Comparison of ENCODE assay signal across 8 cellular contexts in genomic region chr5:171418982-171419662, GRCh38. TPM values are rescaled to one million over a fixed set of nuclear protein-coding genes. Genes with fewer than 3 reads are reported as not detected.
DNase-seq lines count a peak whose midpoint lies in the region; ATAC-seq and TF ChIP-seq lines count a peak whose summit lies in the region.

TSS of gene FGF18 (plus strand) at chr5:171419647. CDS start at chr5:171420200, 553 bp downstream.

- no peak for DNase-seq in GM12864 (ENCODE audit: low read depth)
- DNase-seq in NCI-H526 treated with DMSO at 0.1 percent for 48 hours (lab: John Stamatoyannopoulos, UW), result peak; percentile 32
- peak; percentile 35 for DNase-seq in activated naive CD4-positive, alpha-beta T cell treated with anti-CD3 and anti-CD28 coated beads, Interleukin-2, amount 50 U/mL, for 16 hours
- DNase-seq in heart left ventricle, result peak; percentile 65 to 82 (median 76)
- no peak for DNase-seq in prostate gland (ENCODE audit: low spot score)
- no peak for DNase-seq in SHP77 (lab: John Stamatoyannopoulos, UW)

- TF ChIP-seq POLR2A in heart left ventricle (IDR thresholded peaks at IDR 0.05) (no peak), prostate gland (IDR thresholded peaks at IDR 0.05) (no peak)

- peaks cover 4 to 55% (median 26%) of the 10 kb centered on the region in 12 donors for H3K4me1 ChIP-seq in heart left ventricle
- peaks cover 19% of the 10 kb centered on the region for H3K4me1 ChIP-seq in prostate gland (replicated peaks)

- H3K36me3 ChIP-seq in heart left ventricle, result peaks cover 0 to 6% (median 0%) of the 10 kb centered on the region in 9 donors
- no peaks in the 10 kb centered on the region for H3K36me3 ChIP-seq in prostate gland

- H3K27ac ChIP-seq in heart left ventricle (peak within 1 kb of the TSS; percentile 53 to 93 (median 82)), prostate gland (no peak within 1 kb of the TSS)

- H3K4me3 ChIP-seq in GM12864 (ENCODE audit: low read depth, low read length) (peak within 1 kb of the TSS; percentile 38), heart left ventricle (peak within 1 kb of the TSS; percentile 44 to 77 (median 59)), prostate gland (peak within 1 kb of the TSS; percentile 17 to 32)

- no peak for TF ChIP-seq CTCF in GM12864 (IDR thresholded peaks at IDR 0.05; ENCODE audit: low read depth, low read length, missing control alignments)
- peak in 4 of 12 donors; percentile 2 to 41 (median 22) for TF ChIP-seq CTCF in heart left ventricle (IDR thresholded peaks at IDR 0.05)
- TF ChIP-seq CTCF in prostate gland (IDR thresholded peaks at IDR 0.05), result no peak

- ATAC-seq in HG02610 (IDR thresholded peaks at IDR 0.05; ENCODE audit: unreplicated experiment) (peak; percentile 65), heart left ventricle (peak; percentile 10 to 68 (median 52)), HG03196 (IDR thresholded peaks at IDR 0.05; ENCODE audit: unreplicated experiment) (no peak)

- no peaks in the 10 kb centered on the region for H3K9me3 ChIP-seq in heart left ventricle
- no peaks in the 10 kb centered on the region for H3K9me3 ChIP-seq in prostate gland

- intact Hi-C loops in heart left ventricle (cut with DNase I), result loop anchor here (1.0 to 10.0 kb wide), 16 partner anchors 63 to 636 kb away; no protein-coding TSS in a partner anchor
- intact Hi-C loops in prostate gland (cut with DNase I), result loop anchor here (2.0 to 5.0 kb wide), 4 partner anchors 212 to 623 kb away; no protein-coding TSS in a partner anchor

- H3K27me3 ChIP-seq in heart left ventricle (peaks cover 0 to 29% (median 0%) of the 10 kb centered on the region in 9 donors), prostate gland (replicated peaks; ENCODE audit: insufficient read depth) (no peaks in the 10 kb centered on the region)

- 0 to 2% (median 1%) methylated on average over 10 to 70 of the region's 70 CpGs for WGBS in heart left ventricle, 4 donors
- WGBS in prostate gland, result 2% methylated on average over 55 of the region's 70 CpGs

RNA-seq across cellular contexts. Expression of gene FGF18, which starts in this region (rescaled TPM):
- total RNA-seq in heart left ventricle (10 to 100 TPM in 7 of 9 donors, 1 to 10 TPM in 2; 6.8 to 63.0 (median 23.1) TPM), prostate gland (under 1 TPM; 0.41 to 0.51 TPM)
- polyA plus RNA-seq in heart left ventricle, result 1 to 10 TPM; 3.4 to 5.5 TPM

Comparison
In these comparisons a context has a peak if more than half of its experiments do, and no peak if none do; other contexts are left out.
1. RNA of gene FGF18 (total RNA-seq): 6.8 to 63.0 TPM in heart left ventricle; 0.41 to 0.51 TPM in prostate gland; every median in the first group is over 4 times any median in the second.
2. DNase-seq: peak in NCI-H526 treated with DMSO at 0.1 percent for 48 hours (single experiment), activated naive CD4-positive, alpha-beta T cell treated with anti-CD3 and anti-CD28 coated beads, Interleukin-2, amount 50 U/mL, for 16 hours (single experiment) and heart left ventricle (5 of 5); none in GM12864 (single experiment), prostate gland (single experiment) and SHP77 (0 of 2).
3. H3K27ac ChIP-seq: peak in heart left ventricle (12 of 12); none in prostate gland (0 of 2).
4. Peak in every context shown above with its lines, with median percentiles within 50 percentile points of each other: H3K4me3 ChIP-seq.